In the genomic region with DNA sequence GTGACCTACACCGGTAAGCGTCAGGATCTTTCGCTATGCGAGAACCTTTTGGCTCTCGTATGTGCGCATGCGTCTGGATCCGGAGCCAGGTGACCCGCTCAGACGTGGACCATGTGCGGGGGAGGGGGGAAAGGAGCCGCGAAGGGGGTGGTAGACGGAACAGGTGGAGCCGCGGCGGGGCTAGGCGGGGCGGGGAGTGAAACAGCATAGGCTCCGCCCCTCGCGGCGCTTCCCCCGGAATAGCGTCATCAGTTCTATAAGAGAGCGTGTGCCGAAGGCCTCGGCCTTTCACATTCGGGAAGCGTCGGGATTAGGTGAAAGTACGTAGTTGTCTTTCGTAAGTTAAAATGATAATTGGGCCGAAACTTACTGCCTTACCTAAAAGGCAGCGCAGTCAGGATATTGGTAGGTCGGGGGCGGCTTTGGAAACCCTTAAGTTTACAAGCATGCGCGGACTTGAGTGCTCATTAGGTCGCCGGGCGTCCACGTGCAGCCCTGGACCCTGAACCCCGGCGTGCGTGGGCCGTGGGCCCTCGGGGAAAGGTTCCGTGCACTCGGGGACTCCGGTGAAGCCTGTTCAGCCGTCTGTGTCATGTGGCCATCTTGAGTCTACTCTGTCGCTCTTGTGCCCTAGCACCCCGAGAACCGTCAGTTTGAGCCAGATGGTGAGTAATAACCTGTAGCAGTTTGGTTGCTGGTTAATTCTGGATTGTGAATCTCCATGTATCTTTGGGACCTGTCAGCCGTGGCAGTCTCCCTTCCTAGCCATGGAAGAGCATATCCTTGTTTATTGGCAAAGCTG, we compare ENCODE assay signal across 1 cellular context.
TF ChIP-seq lines count a peak whose summit lies in the region.

No MANE protein-coding gene starts in this region.

TF ChIP-seq in K562, 482 proteins besides CTCF, POLR2A, EP300 and RAD21 (continued from another document):
- TF ChIP-seq CREB1 (IDR thresholded peaks at IDR 0.05) (peak; percentile 86), CREB1 (CRISPR knock-in tag; IDR thresholded peaks at IDR 0.05) (peak; percentile 85), RAD51 (IDR thresholded peaks at IDR 0.05; ENCODE audit: borderline replicate concordance, low read depth) (peak; percentile 63), JUN (IDR thresholded peaks at IDR 0.05; ENCODE audit: borderline replicate concordance, low read depth, low read length) (peak; percentile 31; the same call in 1 of the 2 replicates), JUN (CRISPR knock-in tag; IDR thresholded peaks at IDR 0.05; ENCODE audit: borderline replicate concordance) (no peak), FOXP1 (CRISPR knock-in tag; IDR thresholded peaks at IDR 0.05) (no peak; the same call in 1 of the 2 replicates), XRCC4 (IDR thresholded peaks at IDR 0.05; ENCODE audit: extremely low read depth, insufficient read depth, insufficient read length) (no peak), CEBPZ (IDR thresholded peaks at IDR 0.05; ENCODE audit: borderline replicate concordance, low read depth, low read length) (no peak)
- TF ChIP-seq, protein P1, sequence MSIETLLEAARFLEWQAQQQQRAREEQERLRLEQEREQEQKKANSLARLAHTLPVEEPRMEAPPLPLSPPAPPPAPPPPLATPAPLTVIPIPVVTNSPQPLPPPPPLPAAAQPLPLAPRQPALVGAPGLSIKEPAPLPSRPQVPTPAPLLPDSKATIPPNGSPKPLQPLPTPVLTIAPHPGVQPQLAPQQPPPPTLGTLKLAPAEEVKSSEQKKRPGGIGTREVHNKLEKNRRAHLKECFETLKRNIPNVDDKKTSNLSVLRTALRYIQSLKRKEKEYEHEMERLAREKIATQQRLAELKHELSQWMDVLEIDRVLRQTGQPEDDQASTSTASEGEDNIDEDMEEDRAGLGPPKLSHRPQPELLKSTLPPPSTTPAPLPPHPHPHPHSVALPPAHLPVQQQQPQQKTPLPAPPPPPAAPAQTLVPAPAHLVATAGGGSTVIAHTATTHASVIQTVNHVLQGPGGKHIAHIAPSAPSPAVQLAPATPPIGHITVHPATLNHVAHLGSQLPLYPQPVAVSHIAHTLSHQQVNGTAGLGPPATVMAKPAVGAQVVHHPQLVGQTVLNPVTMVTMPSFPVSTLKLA (conservative IDR thresholded peaks at IDR 0.05), result peak; percentile 94
